Comparison of ENCODE assay signal across 10 cellular contexts in genomic region chr1:217133958-217134856, GRCh38.
DNase-seq lines count a peak whose midpoint lies in the region; ATAC-seq, FAIRE-seq and TF ChIP-seq lines count a peak whose summit lies in the region.
"Had no signal": no experiment of that assay in that cellular context is flagged by ENCODE, and none has a peak within 500 bp of the region (broad histone marks: within the 10 kb centered on the region; RNA-seq: fewer than 3 reads in every experiment).

No MANE protein-coding gene starts in this region.

- H3K4me1 ChIP-seq in kidney (ENCODE audit: control insufficient read depth in 1 of 2, insufficient read depth in 1 of 2, low read depth in 1 of 2, low read length in 2 of 2) (no peaks in the 10 kb centered on the region), suprapubic skin (peaks cover 45% of the 10 kb centered on the region), HAP-1 (no peaks in the 10 kb centered on the region)

- TF ChIP-seq CTCF in kidney (IDR thresholded peaks at IDR 0.05; ENCODE audit: borderline replicate concordance, extremely low read depth, insufficient read depth) = no peak
- TF ChIP-seq CTCF in suprapubic skin (IDR thresholded peaks at IDR 0.05) = no peak

- intact Hi-C loops in kidney (cut with DNase I) = no loop called here

- no peak for TF ChIP-seq EP300 in suprapubic skin (IDR thresholded peaks at IDR 0.05)

- H3K27me3 ChIP-seq in suprapubic skin (peaks cover 70% of the 10 kb centered on the region), HAP-1 (ENCODE audit: low read depth) (no peaks in the 10 kb centered on the region)

- H3K4me3 ChIP-seq in kidney (ENCODE audit: low read length in 2 of 2) = peak overlapping the region; percentile 49 to 78
- peak overlapping the region; percentile 52 for H3K4me3 ChIP-seq in suprapubic skin
- no peak overlapping the region for H3K4me3 ChIP-seq in HAP-1

- ATAC-seq in HG02938 (IDR thresholded peaks at IDR 0.05; ENCODE audit: unreplicated experiment) = no peak

- DNase-seq in NCI-H2107 treated with DMSO at 0.1 percent for 48 hours (lab: John Stamatoyannopoulos, UW; ENCODE audit: unreplicated experiment) = peak; percentile 5
- no peak for DNase-seq in NCI-H2107 (lab: John Stamatoyannopoulos, UW)
- DNase-seq in dermis blood vessel endothelial cell = peak; percentile 1
- no peak for DNase-seq in kidney
- no peak for DNase-seq in suprapubic skin (ENCODE audit: low spot score in 2 of 2)
- no peak for DNase-seq in islet precursor cell
- DNase-seq in HAP-1 (ENCODE audit: low spot score in 2 of 2) = no peak
- DNase-seq: small intestine had no signal

- WGBS in suprapubic skin = 4% methylated on average over 19 of the region's 53 CpGs

- H3K9me3 ChIP-seq in kidney (ENCODE audit: control insufficient read depth in 1 of 2, low read length in 2 of 2) (no peaks in the 10 kb centered on the region), suprapubic skin (no peaks in the 10 kb centered on the region), HAP-1 (no peaks in the 10 kb centered on the region)

- FAIRE-seq in kidney (lab: Jason Lieb, UNC) = no peak
- FAIRE-seq: small intestine had no signal

- peak overlapping the region; percentile 87 to 93 for H3K27ac ChIP-seq in kidney (ENCODE audit: low read depth in 2 of 2, low read length in 2 of 2)
- H3K27ac ChIP-seq in suprapubic skin = peak overlapping the region; percentile 25
- H3K27ac ChIP-seq: epithelial cell of prostate had no signal

- no peak for TF ChIP-seq POLR2A in suprapubic skin (IDR thresholded peaks at IDR 0.05)

- in situ Hi-C loops in HAP-1 (cut with MboI; ENCODE audit: low sequenced_read_pairs) = no loop called here

- H3K36me3 ChIP-seq in kidney (ENCODE audit: control insufficient read depth in 1 of 2, insufficient read depth in 2 of 2, low read length in 2 of 2) (no peaks in the 10 kb centered on the region), suprapubic skin (no peaks in the 10 kb centered on the region), HAP-1 (replicated peaks) (no peaks in the 10 kb centered on the region)

- peak overlapping the region; percentile 67 to 80 for H3K9ac ChIP-seq in kidney (ENCODE audit: low read length in 2 of 2)

Comparison
In these comparisons a context has a peak if more than half of its experiments do, and no peak if none do; other contexts are left out.
1. DNase-seq: peak in NCI-H2107 treated with DMSO at 0.1 percent for 48 hours (single experiment) and dermis blood vessel endothelial cell (single experiment); none in NCI-H2107 (single experiment), kidney (single experiment), suprapubic skin (0 of 2), islet precursor cell (single experiment) and HAP-1 (0 of 2).